Comparison of ENCODE assay signal across 1 cellular context in the genomic region with DNA sequence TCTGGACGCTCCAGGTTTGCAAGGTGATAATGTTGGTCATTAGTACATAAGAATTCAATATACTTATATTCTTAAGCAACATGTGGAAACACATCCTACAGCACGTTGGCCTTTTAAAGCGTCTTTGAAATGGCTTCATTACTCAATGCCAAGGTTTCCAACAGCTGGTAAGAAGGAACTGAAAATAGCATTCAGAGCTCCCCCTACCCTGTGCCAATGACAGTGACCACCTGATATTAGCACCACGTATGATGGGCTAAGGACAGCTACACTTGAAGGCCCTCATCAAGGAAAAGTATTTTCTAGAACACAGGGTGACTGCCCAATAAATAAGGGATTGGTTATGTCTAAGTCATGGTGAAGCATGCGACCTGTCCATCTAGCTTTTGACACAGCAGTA.
TF ChIP-seq lines count a peak whose summit lies in the region.

No MANE protein-coding gene starts in this region.

TF ChIP-seq in GM12878, 131 proteins besides CTCF, POLR2A, EP300 and RAD21 (continued from another document):
- TF ChIP-seq CEBPZ (IDR thresholded peaks at IDR 0.05; ENCODE audit: low read depth, low read length), result no peak
- TF ChIP-seq PAX8 (IDR thresholded peaks at IDR 0.05), result no peak
- TF ChIP-seq SIN3A (IDR thresholded peaks at IDR 0.05; ENCODE audit: low read depth, low read length), result no peak
- no peak for TF ChIP-seq IKZF1 (conservative IDR thresholded peaks at IDR 0.05)
- no peak for TF ChIP-seq IRF5 (IDR thresholded peaks at IDR 0.05; ENCODE audit: borderline replicate concordance)
- TF ChIP-seq BRCA1 (IDR thresholded peaks at IDR 0.05; ENCODE audit: low read depth, low read length), result no peak
TF ChIP-seq in GM12878: peak in this region for 0.
